8 cellular contexts compared by ENCODE assay signal in genomic region chr20:3045816-3046676, GRCh38. TPM values are rescaled to one million over a fixed set of nuclear protein-coding genes. Genes with fewer than 3 reads are reported as not detected.
DNase-seq lines count a peak whose midpoint lies in the region; ATAC-seq and TF ChIP-seq lines count a peak whose summit lies in the region.

Gene MRPS26, plus strand, starts transcription at chr20:3046052. Its CDS starts 17 bp downstream, at chr20:3046069.

- H3K9me3 Mint-ChIP-seq in CD4-positive, CD25-positive, alpha-beta regulatory T cell, result peaks cover 0 to 1% (median 0%) of the 10 kb centered on the region in 7 donors
- no peaks in the 10 kb centered on the region for H3K9me3 Mint-ChIP-seq in activated CD8-positive, alpha-beta memory T cell treated with anti-CD3 and anti-CD28 coated beads, Interleukin-2, amount 10 ng/mL, durations not matched to agents 7 days and 5 days (ENCODE audit: low read depth)
- no peaks in the 10 kb centered on the region for H3K9me3 Mint-ChIP-seq in mesothelial cell of epicardium

- H3K36me3 ChIP-seq in CD4-positive, CD25-positive, alpha-beta regulatory T cell (ENCODE audit: control insufficient read depth, insufficient read depth, low read length), result peaks cover 17% of the 10 kb centered on the region

- CTCF ChIA-PET in activated CD8-positive, alpha-beta memory T cell treated with anti-CD3 and anti-CD28 coated beads, Interleukin-2, amount 10 ng/mL, durations not matched to agents 7 days and 5 days (lab: Charles Lee), result interaction anchor here (0.9 to 1.5 kb wide), 3 partner anchors 7 to 181 kb away, joined by 3 to 6 read pairs (median 3); no protein-coding TSS in a partner anchor

- H3K27me3 ChIP-seq in CD4-positive, CD25-positive, alpha-beta regulatory T cell (ENCODE audit: control insufficient read depth, insufficient read depth, low read length), result no peaks in the 10 kb centered on the region

- peaks cover 10 to 24% (median 15%) of the 10 kb centered on the region in 4 donors for H3K4me1 Mint-ChIP-seq in CD4-positive, CD25-positive, alpha-beta regulatory T cell
- H3K4me1 Mint-ChIP-seq in activated CD8-positive, alpha-beta memory T cell treated with anti-CD3 and anti-CD28 coated beads, Interleukin-2, amount 10 ng/mL, durations not matched to agents 7 days and 5 days, result peaks cover 33% of the 10 kb centered on the region
- peaks cover 22% of the 10 kb centered on the region for H3K4me1 Mint-ChIP-seq in mesothelial cell of epicardium

- TF ChIP-seq CTCF in mesothelial cell of epicardium (IDR thresholded peaks at IDR 0.05; ENCODE audit: unreplicated experiment), result no peak

- ATAC-seq in CD4-positive, CD25-positive, alpha-beta regulatory T cell (ENCODE audit: low read depth in 2 of 2), result peak; percentile 89 to 91
- ATAC-seq in GM19324 (IDR thresholded peaks at IDR 0.05; ENCODE audit: low FRiP score, unreplicated experiment), result peak; percentile 92
- ATAC-seq in HG03469 (IDR thresholded peaks at IDR 0.05; ENCODE audit: unreplicated experiment), result peak; percentile 76
- ATAC-seq in activated CD8-positive, alpha-beta memory T cell treated with anti-CD3 and anti-CD28 coated beads, Interleukin-2, amount 10 ng/mL, durations not matched to agents 7 days and 5 days, result peak; percentile 95

- H3K36me3 Mint-ChIP-seq in CD4-positive, CD25-positive, alpha-beta regulatory T cell, result peaks cover 6% of the 10 kb centered on the region
- peaks cover 21% of the 10 kb centered on the region for H3K36me3 Mint-ChIP-seq in activated CD8-positive, alpha-beta memory T cell treated with anti-CD3 and anti-CD28 coated beads, Interleukin-2, amount 10 ng/mL, durations not matched to agents 7 days and 5 days
- H3K36me3 Mint-ChIP-seq in mesothelial cell of epicardium, result peaks cover 16% of the 10 kb centered on the region

- in situ Hi-C loops in endometrial microvascular endothelial cells (cut with HindIII; ENCODE audit: inconsistent ontology term, low pct_unique_long_range_greater_than_20kb, low sequenced_read_pairs), result no loop called here

- H3K27me3 Mint-ChIP-seq in CD4-positive, CD25-positive, alpha-beta regulatory T cell, result no peaks in the 10 kb centered on the region
- no peaks in the 10 kb centered on the region for H3K27me3 Mint-ChIP-seq in activated CD8-positive, alpha-beta memory T cell treated with anti-CD3 and anti-CD28 coated beads, Interleukin-2, amount 10 ng/mL, durations not matched to agents 7 days and 5 days
- no peaks in the 10 kb centered on the region for H3K27me3 Mint-ChIP-seq in mesothelial cell of epicardium (ENCODE audit: low read depth)

- H3K4me1 ChIP-seq in CD4-positive, CD25-positive, alpha-beta regulatory T cell (ENCODE audit: control insufficient read depth, insufficient read depth, low read length, poor library complexity, severe bottlenecking), result peaks cover 23% of the 10 kb centered on the region

- H3K4me3 Mint-ChIP-seq in CD4-positive, CD25-positive, alpha-beta regulatory T cell, result peak within 1 kb of the TSS; percentile 90 to 95 (median 92)
- peak within 1 kb of the TSS; percentile 87 for H3K4me3 Mint-ChIP-seq in activated CD8-positive, alpha-beta memory T cell treated with anti-CD3 and anti-CD28 coated beads, Interleukin-2, amount 10 ng/mL, durations not matched to agents 7 days and 5 days
- H3K4me3 Mint-ChIP-seq in mesothelial cell of epicardium, result peak within 1 kb of the TSS; percentile 89

- H3K9me3 ChIP-seq in CD4-positive, CD25-positive, alpha-beta regulatory T cell (ENCODE audit: control insufficient read depth in 2 of 2, low read length in 2 of 2), result no peaks in the 10 kb centered on the region

- peak within 1 kb of the TSS; percentile 74 for H3K27ac ChIP-seq in CD4-positive, CD25-positive, alpha-beta regulatory T cell (ENCODE audit: insufficient read depth, low read length, poor library complexity, severe bottlenecking)

- DNase-seq in CD4-positive, CD25-positive, alpha-beta regulatory T cell, result peak; percentile 64 to 90 (median 76)
- DNase-seq in NOMO-1 treated with DMSO at 0.1 percent for 48 hours (lab: John Stamatoyannopoulos, UW; ENCODE audit: unreplicated experiment), result peak; percentile 79
- DNase-seq in activated CD8-positive, alpha-beta memory T cell treated with anti-CD3 and anti-CD28 coated beads, Interleukin-2, amount 10 ng/mL, durations not matched to agents 7 days and 5 days, result peak; percentile 91
- DNase-seq in mesothelial cell of epicardium (ENCODE audit: low spot score in 2 of 2, unreplicated experiment in 2 of 2), result peak; percentile 62 to 78
- peak; percentile 60 to 69 for DNase-seq in stimulated activated CD8-positive, alpha-beta memory T cell treated with anti-CD3 and anti-CD28 coated beads, Interleukin-15, amount 100 ng/mL, for 4 hours (ENCODE audit: low read depth in 2 of 2)

- peak within 1 kb of the TSS; percentile 67 for H3K4me3 ChIP-seq in CD4-positive, CD25-positive, alpha-beta regulatory T cell (ENCODE audit: low read depth, low read length)

- peak within 1 kb of the TSS; percentile 83 to 87 (median 86) for H3K27ac Mint-ChIP-seq in CD4-positive, CD25-positive, alpha-beta regulatory T cell
- H3K27ac Mint-ChIP-seq in activated CD8-positive, alpha-beta memory T cell treated with anti-CD3 and anti-CD28 coated beads, Interleukin-2, amount 10 ng/mL, durations not matched to agents 7 days and 5 days, result peak within 1 kb of the TSS; percentile 75
- H3K27ac Mint-ChIP-seq in mesothelial cell of epicardium, result peak within 1 kb of the TSS; percentile 70

RNA-seq across cellular contexts. Expression of gene MRPS26, which starts in this region (rescaled TPM):
- total RNA-seq in CD4-positive, CD25-positive, alpha-beta regulatory T cell, result 17.6 TPM
- 10 to 100 TPM; 69.6 to 78.8 (median 72.7) TPM for polyA plus RNA-seq in CD4-positive, CD25-positive, alpha-beta regulatory T cell
- 10 to 100 TPM; 43.0 to 46.7 TPM for total RNA-seq in activated CD8-positive, alpha-beta memory T cell treated with anti-CD3 and anti-CD28 coated beads, Interleukin-2, amount 10 ng/mL, durations not matched to agents 7 days and 5 days
- total RNA-seq in endometrial microvascular endothelial cells (ENCODE audit: inconsistent ontology term) (46.9 TPM), mesothelial cell of epicardium (56.9 to 66.3 TPM (median 57.0 TPM) in 3 replicates)

Comparison
In these comparisons a context has a peak if more than half of its experiments do, and no peak if none do; other contexts are left out.
1. Peak in every context shown above with its lines: DNase-seq, ATAC-seq, H3K4me3 ChIP-seq and H3K27ac ChIP-seq.